Comparison of ENCODE assay signal across 25 cellular contexts in the genomic region with DNA sequence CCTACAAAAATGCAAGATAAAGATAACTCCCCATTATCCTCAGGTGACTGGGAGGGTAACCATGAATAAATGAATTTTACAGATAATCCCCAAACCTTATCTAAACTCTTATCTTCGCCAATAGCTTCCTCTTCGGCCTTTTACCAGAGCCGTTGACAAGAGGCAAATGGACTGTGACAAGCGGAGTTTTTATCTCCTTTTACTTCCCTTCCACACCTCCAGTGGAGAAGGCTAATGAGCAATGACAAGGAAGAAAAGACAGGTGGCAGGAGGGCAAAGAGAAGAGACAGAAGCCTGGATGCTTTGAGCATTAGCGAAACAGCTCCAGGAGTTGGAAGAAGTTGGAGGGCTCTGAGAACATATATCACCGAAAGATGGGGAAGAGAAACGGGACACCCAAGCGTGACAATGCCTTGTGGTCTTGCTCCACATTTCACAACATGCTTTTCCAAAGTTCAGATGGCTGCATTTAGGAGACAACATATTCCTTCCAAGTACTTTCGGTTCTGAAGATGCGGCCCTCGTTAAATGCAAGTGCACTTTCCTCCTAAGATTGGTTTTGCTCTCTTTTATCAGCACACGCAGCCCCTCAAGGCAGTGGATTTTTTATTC.
DNase-seq lines count a peak whose midpoint lies in the region; FAIRE-seq and TF ChIP-seq lines count a peak whose summit lies in the region.
"Had no signal": no experiment of that assay in that cellular context is flagged by ENCODE, and none has a peak within 500 bp of the region (broad histone marks: within the 10 kb centered on the region; RNA-seq: fewer than 3 reads in every experiment).

No MANE protein-coding gene starts in this region.

- H3K4me3 ChIP-seq in H1 (ENCODE audit: extremely low read depth in 1 of 4, insufficient read depth in 2 of 4, low read depth in 3 of 4, low read length in 4 of 4): no peak overlapping the region
- H3K4me3 ChIP-seq: ovary, right atrium auricular region, vagina had no signal

- H3K18ac ChIP-seq in H1 (ENCODE audit: extremely low read depth, low read length): no peak overlapping the region

- 94% methylated on average over 12 of the region's 12 CpGs; no CpG with 5 or more reads in 1 of the 2 experiments for WGBS in H1 (ENCODE audit: extremely low coverage in 1 of 2, insufficient coverage in 1 of 2, insufficient read length in 1 of 2, insufficient replicate concordance in 2 of 2, low coverage in 1 of 2, low lambda C conversion rate in 2 of 2, missing lambda C conversion rate in 1 of 2), 2 experiments

- no peak overlapping the region for H3K56ac ChIP-seq in H1 (replicated peaks; ENCODE audit: insufficient read length, low read depth, low read length)

- no TSS peak for BruUV-seq in Calu3 (replicated peaks; lab: Mats Ljungman, UMichigan)

- DNase-seq in AG08395 (ENCODE audit: low spot score) (peak; percentile 55), GM04504 (ENCODE audit: low read depth) (peak; percentile 68), NOMO-1 treated with dmso at 0.1 percent for 144 hours (lab: John Stamatoyannopoulos, UW; ENCODE audit: unreplicated experiment) (peak; percentile 72), H1 (ENCODE audit: low read depth in 1 of 2, low spot score in 2 of 2) (no peak), NCI-H1694 (lab: John Stamatoyannopoulos, UW) (no peak), H54 (ENCODE audit: insufficient read length, low spot score) (no peak), NCI-H748 (lab: John Stamatoyannopoulos, UW; ENCODE audit: unreplicated experiment) (no peak), Calu3 (no peak)
- DNase-seq: activated CD4-positive, CD25-positive, alpha-beta regulatory T cell treated with anti-CD3 and anti-CD28 coated beads, Interleukin-2, amount 50 U/mL, for 72 hours; activated CD8-positive, alpha-beta memory T cell treated with anti-CD3 and anti-CD28 coated beads for 24 hours; activated naive CD4-positive, alpha-beta T cell treated with anti-CD3 and anti-CD28 coated beads, Interleukin-2, amount 10 ng/mL, durations not matched to agents 7 days and 5 days; activated T-cell treated with anti-CD3 and anti-CD28 coated beads, Interleukin-2, amount 50 U/mL, for 4 hours; aorta; effector CD4-positive, alpha-beta T cell; naive thymus-derived CD4-positive, alpha-beta T cell; NCI-H187; NCI-H2227 treated with DMSO at 0.1 percent for 48 hours; NCI-H774; ovary; T-helper 9 cell had no signal

- H3K36me3 Mint-ChIP-seq in Calu3 (ENCODE audit: insufficient read depth, unreplicated experiment): no peaks in the 10 kb centered on the region
- H3K36me3 Mint-ChIP-seq: activated naive CD4-positive, alpha-beta T cell treated with anti-CD3 and anti-CD28 coated beads, Interleukin-2, amount 10 ng/mL, durations not matched to agents 7 days and 5 days had no signal

- H2BK20ac ChIP-seq in H1 (ENCODE audit: low read length): peak overlapping the region; percentile 55; the same call in 1 of the 2 replicates

- H3K79me1 ChIP-seq in H1 (ENCODE audit: low read depth, low read length): no peaks in the 10 kb centered on the region

- H3K9ac ChIP-seq in H1 (replicated peaks in 1 of 4; ENCODE audit: extremely low read depth in 1 of 4, low read depth in 3 of 4, low read length in 3 of 4): no peak overlapping the region

- CTCF ChIA-PET in H1 (lab: Charles Lee; ENCODE audit: partially characterized antibody) (interaction anchor here (0.8 to 5.3 kb wide), 15 partner anchors 8 to 320 kb away, joined by 3 to 38 read pairs (median 4); a partner anchor contains a TSS), Calu3 (lab: Charles Lee) (no interaction called here)

- no peaks in the 10 kb centered on the region for H3K4me1 Mint-ChIP-seq in Calu3 (ENCODE audit: low read depth, unreplicated experiment)
- H3K4me1 Mint-ChIP-seq: activated naive CD4-positive, alpha-beta T cell treated with anti-CD3 and anti-CD28 coated beads, Interleukin-2, amount 10 ng/mL, durations not matched to agents 7 days and 5 days; central memory CD8-positive, alpha-beta T cell had no signal

- TF ChIP-seq RAD21 in H1 (IDR thresholded peaks at IDR 0.05 in 1 of 2, conservative IDR thresholded peaks at IDR 0.05 in 1 of 2; ENCODE audit: low read depth in 2 of 2, low read length in 2 of 2): peak; percentile 19 to 37; a peak in 3 of 4 replicates

- H3K27me3 ChIP-seq in H1 (replicated peaks in 1 of 4; ENCODE audit: control insufficient read depth in 3 of 4, extremely low read depth in 1 of 4, insufficient read depth in 3 of 4, low read length in 3 of 4): no peaks in the 10 kb centered on the region; a peak in 1 of 7 replicates
- H3K27me3 ChIP-seq: ovary, right atrium auricular region, vagina had no signal

- no peak for FAIRE-seq in H1 (lab: Jason Lieb, UNC)
- FAIRE-seq in H54 (lab: Jason Lieb, UNC): no peak
- FAIRE-seq: A204.1 had no signal

- H3K4me3 Mint-ChIP-seq in Calu3 (ENCODE audit: low read depth, unreplicated experiment): no peak overlapping the region
- H3K4me3 Mint-ChIP-seq: activated naive CD4-positive, alpha-beta T cell treated with anti-CD3 and anti-CD28 coated beads, Interleukin-2, amount 10 ng/mL, durations not matched to agents 7 days and 5 days; activated T-cell treated with anti-CD3 and anti-CD28 coated beads, Interleukin-2, amount 50 U/mL, for 4 hours; central memory CD8-positive, alpha-beta T cell; naive thymus-derived CD4-positive, alpha-beta T cell had no signal

- no peaks in the 10 kb centered on the region for H3K9me3 ChIP-seq in H1 (ENCODE audit: insufficient read depth in 2 of 2, low read depth in 1 of 2, low read length in 1 of 2)
- H3K9me3 ChIP-seq: ovary, right atrium auricular region, vagina had no signal

- H2AK5ac ChIP-seq in H1 (ENCODE audit: low read depth, low read length): no peak overlapping the region

- TF ChIP-seq POLR2A in H1 (IDR thresholded peaks at IDR 0.05; ENCODE audit: control extremely low read depth in 1 of 2, low read depth in 2 of 2, low read length in 2 of 2): no peak
- no peak for TF ChIP-seq POLR2A in H54 (IDR thresholded peaks at IDR 0.05; ENCODE audit: low read depth, low read length)

- no peak overlapping the region for H3K14ac ChIP-seq in H1 (ENCODE audit: insufficient read length)

- H3K27ac Mint-ChIP-seq in Calu3 (ENCODE audit: unreplicated experiment): no peak overlapping the region
- H3K27ac Mint-ChIP-seq: activated naive CD4-positive, alpha-beta T cell treated with anti-CD3 and anti-CD28 coated beads, Interleukin-2, amount 10 ng/mL, durations not matched to agents 7 days and 5 days; naive thymus-derived CD4-positive, alpha-beta T cell had no signal

- H2BK5ac ChIP-seq in H1 (ENCODE audit: low read depth, low read length): peak overlapping the region; percentile 4; the same call in 1 of the 2 replicates

- intact Hi-C loops in Calu3 (cut with micrococcal nuclease; ENCODE audit: unreplicated experiment): no loop called here

- H3K79me2 ChIP-seq in H1 (ENCODE audit: control insufficient read depth in 1 of 2, insufficient read depth in 2 of 2, low read length in 2 of 2): no peaks in the 10 kb centered on the region

- no peaks in the 10 kb centered on the region for H3K23me2 ChIP-seq in H1 (ENCODE audit: low read depth, low read length)

- no peak overlapping the region for H2BK12ac ChIP-seq in H1 (ENCODE audit: low read depth, low read length)

- no peak overlapping the region for H4K5ac ChIP-seq in H1 (ENCODE audit: insufficient read length, low read depth, low read length)

- no peak overlapping the region for H3K4ac ChIP-seq in H1 (replicated peaks; ENCODE audit: insufficient read length, low read depth, low read length)

- H4K20me1 ChIP-seq in H1 (replicated peaks in 1 of 2; ENCODE audit: control insufficient read depth in 1 of 2, insufficient read depth in 2 of 2, low read length in 2 of 2): no peaks in the 10 kb centered on the region

- no peak overlapping the region for H4K8ac ChIP-seq in H1 (ENCODE audit: extremely low read depth, insufficient read depth, low read length)

- H2BK15ac ChIP-seq in H1 (ENCODE audit: low read length): no peak overlapping the region

- peaks cover 0 to 5% (median under 1%) of the 10 kb centered on the region in 4 experiments; a peak in 1 of 7 replicates for H3K4me1 ChIP-seq in H1 (replicated peaks in 1 of 4; ENCODE audit: control insufficient read depth in 3 of 4, insufficient read depth in 4 of 4, low read length in 3 of 4)
- H3K4me1 ChIP-seq: right atrium auricular region, vagina had no signal

- POLR2A ChIA-PET in H1 (lab: Charles Lee; ENCODE audit: partially characterized antibody): interaction anchor here (0.9 to 1.5 kb wide), 3 partner anchors 8 to 170 kb away, joined by 3 to 4 read pairs (median 3); a partner anchor contains a TSS

- no peaks in the 10 kb centered on the region for H3K9me3 Mint-ChIP-seq in Calu3 (ENCODE audit: low read depth, unreplicated experiment)
- H3K9me3 Mint-ChIP-seq: activated T-cell treated with anti-CD3 and anti-CD28 coated beads, Interleukin-2, amount 50 U/mL, for 4 hours; central memory CD8-positive, alpha-beta T cell had no signal

- no peak for TF ChIP-seq EP300 in H1 (IDR thresholded peaks at IDR 0.05; ENCODE audit: borderline replicate concordance in 1 of 2, low read depth in 2 of 2, low read length in 2 of 2)

- H3K36me3 ChIP-seq in H1 (ENCODE audit: control insufficient read depth in 2 of 4, insufficient read depth in 4 of 4, low read length in 3 of 4): no peaks in the 10 kb centered on the region
- H3K36me3 ChIP-seq: ovary, right atrium auricular region, vagina had no signal

- no peaks in the 10 kb centered on the region for H3K27me3 Mint-ChIP-seq in Calu3 (ENCODE audit: unreplicated experiment)
- H3K27me3 Mint-ChIP-seq: central memory CD8-positive, alpha-beta T cell had no signal

- TF ChIP-seq CTCF in H1 (IDR thresholded peaks at IDR 0.05; ENCODE audit: control extremely low read depth in 1 of 3, insufficient read depth in 1 of 3, low read depth in 1 of 3, low read length in 3 of 3) (peak in 1 of 3 experiments; percentile 32; a peak in 2 of 4 replicates), Calu3 (IDR thresholded peaks at IDR 0.05; ENCODE audit: unreplicated experiment) (no peak)

- H2AFZ ChIP-seq in H1 (ENCODE audit: low read length): no peak overlapping the region; the same call in 1 of the 2 replicates

- H3K27ac ChIP-seq in H1 (ENCODE audit: low read depth, low read length): no peak overlapping the region
- H3K27ac ChIP-seq: C4-2B, ovary, right atrium auricular region, vagina had no signal

- no peak overlapping the region for H3K23ac ChIP-seq in H1 (ENCODE audit: insufficient read length)

- H2BK120ac ChIP-seq in H1 (replicated peaks; ENCODE audit: low read depth, low read length): no peak overlapping the region

- no peak overlapping the region for H3K4me2 ChIP-seq in H1 (ENCODE audit: insufficient read depth in 1 of 2, low read depth in 2 of 2, low read length in 2 of 2)

- no peak overlapping the region for H4K91ac ChIP-seq in H1 (replicated peaks; ENCODE audit: insufficient read length, low read length)

TF ChIP-seq in H1, 55 proteins besides CTCF, POLR2A, EP300 and RAD21 (continues in another document):
- TF ChIP-seq NANOG (IDR thresholded peaks at IDR 0.05; ENCODE audit: insufficient read depth, low read depth, low read length, poor library complexity, severe bottlenecking) (no peak), EZH2 (IDR thresholded peaks at IDR 0.05; ENCODE audit: low read depth, low read length, severe bottlenecking) (no peak), PHF8 (conservative IDR thresholded peaks at IDR 0.05; ENCODE audit: low read depth, low read length) (no peak), CBX5 (IDR thresholded peaks at IDR 0.05; ENCODE audit: low read depth, low read length) (no peak), JUND (IDR thresholded peaks at IDR 0.05; ENCODE audit: low read length) (no peak)

Comparison
In these comparisons a context has a peak if more than half of its experiments do, and no peak if none do; other contexts are left out.
1. DNase-seq: peak in AG08395 (single experiment), GM04504 (single experiment) and NOMO-1 treated with dmso at 0.1 percent for 144 hours (single experiment); none in H1 (0 of 2), NCI-H1694 (single experiment), H54 (single experiment), NCI-H748 (single experiment) and Calu3 (single experiment).